Comparison of ENCODE assay signal across 25 cellular contexts in the genomic region with DNA sequence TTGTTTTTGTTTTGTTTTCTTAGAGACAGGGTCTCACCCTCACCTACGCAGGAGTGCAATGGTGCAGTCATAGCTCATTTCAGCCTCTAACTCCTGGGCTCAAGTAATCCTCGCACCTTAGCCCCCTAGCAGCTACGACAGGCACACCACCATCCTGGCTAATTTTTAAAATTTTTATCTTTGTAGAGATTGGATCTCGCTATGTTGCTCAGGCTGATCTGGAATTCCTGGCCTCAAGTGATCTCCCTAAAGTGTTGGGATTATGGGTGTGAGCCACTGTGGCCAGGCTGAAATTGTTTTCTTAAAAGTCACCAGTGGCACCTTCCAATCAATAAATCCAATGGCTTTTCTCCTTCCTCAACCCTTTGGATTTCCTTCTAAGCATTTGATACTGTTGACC. TPM values are rescaled to one million over a fixed set of nuclear protein-coding genes. Genes with fewer than 3 reads are reported as not detected.
"Had no signal": no experiment of that assay in that cellular context is flagged by ENCODE, and none has a peak within 500 bp of the region (broad histone marks: within the 10 kb centered on the region; RNA-seq: fewer than 3 reads in every experiment).

No MANE protein-coding gene starts in this region.

- H3K27ac ChIP-seq: colonic mucosa, coronary artery, dorsolateral prefrontal cortex, epithelial cell of prostate, esophagus muscularis mucosa, esophagus squamous epithelium, foreskin keratinocyte, gastrocnemius medialis, gastroesophageal sphincter, heart left ventricle, heart right ventricle had no signal

- H3K9me3 ChIP-seq: colonic mucosa, esophagus muscularis mucosa, esophagus squamous epithelium, gastrocnemius medialis, gastroesophageal sphincter, heart left ventricle, heart right ventricle had no signal

- ATAC-seq: effector memory CD8-positive, alpha-beta T cell; esophagus mucosa; foreskin keratinocyte; gastrocnemius medialis; gastroesophageal sphincter; heart left ventricle; heart right ventricle had no signal

- H3K4me3 ChIP-seq: colonic mucosa, coronary artery, dorsolateral prefrontal cortex, esophagus muscularis mucosa, esophagus squamous epithelium, gastrocnemius medialis, gastroesophageal sphincter, heart left ventricle, heart right ventricle had no signal

- H3K27me3 ChIP-seq: colonic mucosa, dorsolateral prefrontal cortex, esophagus muscularis mucosa, esophagus squamous epithelium, gastrocnemius medialis, gastroesophageal sphincter, heart left ventricle, heart right ventricle had no signal

- H3K4me3 Mint-ChIP-seq: dendritic cell treated with granulocyte-macrophage colony-stimulating factor and Interleukin-4, amounts not matched to agents 40 ng/mL and 50 ng/mL, for 4 days; effector memory CD8-positive, alpha-beta T cell had no signal

- H3K27ac Mint-ChIP-seq: dendritic cell treated with granulocyte-macrophage colony-stimulating factor and Interleukin-4, amounts not matched to agents 40 ng/mL and 50 ng/mL, for 4 days; effector memory CD8-positive, alpha-beta T cell had no signal

- H3K27me3 Mint-ChIP-seq: effector memory CD8-positive, alpha-beta T cell had no signal

- H3K36me3 ChIP-seq: colonic mucosa, esophagus muscularis mucosa, esophagus squamous epithelium, gastrocnemius medialis, heart left ventricle, heart right ventricle had no signal

- DNase-seq: colonic mucosa; cortex of kidney; dermis blood vessel endothelial cell; dorsolateral prefrontal cortex; effector CD4-positive, alpha-beta T cell; effector CD8-positive, alpha-beta T cell; effector memory CD4-positive, alpha-beta T cell; effector memory CD8-positive, alpha-beta T cell; erythroblast; esophagus squamous epithelium; foreskin fibroblast; foreskin keratinocyte; foreskin melanocyte; gastrocnemius medialis; glutamatergic neuron; head of caudate nucleus; heart left ventricle; heart right ventricle had no signal

- H3K4me1 ChIP-seq: colonic mucosa, foreskin keratinocyte, gastrocnemius medialis, heart left ventricle, heart right ventricle had no signal

- H3K9me3 Mint-ChIP-seq: dendritic cell treated with granulocyte-macrophage colony-stimulating factor and Interleukin-4, amounts not matched to agents 40 ng/mL and 50 ng/mL, for 4 days; effector memory CD8-positive, alpha-beta T cell had no signal

RNA-seq across cellular contexts. Expression of gene STOX1, which starts 52.9 kb away (rescaled TPM):
- total RNA-seq: glomerular endothelial cell had no signal
